Comparison of ENCODE assay signal across 8 cellular contexts in the genomic region with DNA sequence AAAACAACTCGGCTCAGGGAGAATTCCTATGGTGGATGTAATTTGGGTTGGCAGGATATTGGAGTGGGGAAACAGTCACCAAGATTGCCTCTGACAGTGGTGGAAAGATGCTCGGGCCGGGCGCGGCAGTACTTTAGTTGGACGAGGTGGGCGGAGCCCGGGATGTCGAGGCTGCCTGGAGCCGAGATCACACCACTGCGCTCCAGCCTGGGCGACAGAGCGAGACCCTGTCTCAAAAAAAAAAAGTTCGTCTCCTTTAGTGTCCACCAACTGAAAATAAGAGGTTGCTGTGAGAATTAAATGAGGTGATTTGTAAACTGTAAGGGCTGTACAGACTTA. TPM values are rescaled to one million over a fixed set of nuclear protein-coding genes. Genes with fewer than 3 reads are reported as not detected.
A peak's percentile ranks its signal among the peaks of the same experiment; 100 is the strongest.
DNase-seq lines count a peak whose midpoint lies in the region; ATAC-seq and TF ChIP-seq lines count a peak whose summit lies in the region.

No MANE protein-coding gene starts in this region.

- H3K4me3 ChIP-seq in effector memory CD4-positive, alpha-beta T cell (ENCODE audit: insufficient read depth, low read depth, low read length, poor library complexity, severe bottlenecking), result peak overlapping the region; percentile 86
- H3K4me3 ChIP-seq in mucosa of descending colon, result peak overlapping the region; percentile 74

- no peaks in the 10 kb centered on the region for H3K27me3 ChIP-seq in effector memory CD4-positive, alpha-beta T cell (replicated peaks; ENCODE audit: control insufficient read depth, insufficient read depth, low read length, poor library complexity, severe bottlenecking)

- peaks cover 66% of the 10 kb centered on the region for H3K4me1 Mint-ChIP-seq in activated CD4-positive, alpha-beta memory T cell treated with anti-CD3 and anti-CD28 coated beads, Interleukin-2, amount 10 ng/mL, durations not matched to agents 7 days and 5 days
- peaks cover 17 to 36% of the 10 kb centered on the region in 2 donors for H3K4me1 Mint-ChIP-seq in stimulated activated naive B cell treated with anti-CD40 and anti-IgM and Interleukin-4, amounts not matched to agents 10 μg/mL and 1 μg/mL and 100 μg/mL, for 72 hours

- peak overlapping the region; percentile 99 for H3K4me3 Mint-ChIP-seq in activated CD4-positive, alpha-beta memory T cell treated with anti-CD3 and anti-CD28 coated beads, Interleukin-2, amount 10 ng/mL, durations not matched to agents 7 days and 5 days
- H3K4me3 Mint-ChIP-seq in stimulated activated naive B cell treated with anti-CD40 and anti-IgM and Interleukin-4, amounts not matched to agents 10 μg/mL and 1 μg/mL and 100 μg/mL, for 72 hours, result peak overlapping the region; percentile 92 to 98

- POLR2A ChIA-PET in activated CD4-positive, alpha-beta memory T cell treated with anti-CD3 and anti-CD28 coated beads, Interleukin-2, amount 10 ng/mL, durations not matched to agents 7 days and 5 days (lab: Charles Lee), result interaction anchor here (0.6 to 7.6 kb wide), 36 partner anchors 10 to 837 kb away, joined by 3 to 105 read pairs (median 5); a partner anchor contains a TSS

- no peaks in the 10 kb centered on the region for H3K27me3 Mint-ChIP-seq in activated CD4-positive, alpha-beta memory T cell treated with anti-CD3 and anti-CD28 coated beads, Interleukin-2, amount 10 ng/mL, durations not matched to agents 7 days and 5 days
- no peaks in the 10 kb centered on the region for H3K27me3 Mint-ChIP-seq in stimulated activated naive B cell treated with anti-CD40 and anti-IgM and Interleukin-4, amounts not matched to agents 10 μg/mL and 1 μg/mL and 100 μg/mL, for 72 hours

- H3K9me3 Mint-ChIP-seq in activated CD4-positive, alpha-beta memory T cell treated with anti-CD3 and anti-CD28 coated beads, Interleukin-2, amount 10 ng/mL, durations not matched to agents 7 days and 5 days, result no peaks in the 10 kb centered on the region
- no peaks in the 10 kb centered on the region for H3K9me3 Mint-ChIP-seq in stimulated activated naive B cell treated with anti-CD40 and anti-IgM and Interleukin-4, amounts not matched to agents 10 μg/mL and 1 μg/mL and 100 μg/mL, for 72 hours

- H3K36me3 ChIP-seq in effector memory CD4-positive, alpha-beta T cell (ENCODE audit: control insufficient read depth, insufficient read depth, low read length), result peaks cover 32% of the 10 kb centered on the region
- no peaks in the 10 kb centered on the region for H3K36me3 ChIP-seq in mucosa of descending colon (ENCODE audit: low read depth)

- intact Hi-C loops in mucosa of descending colon (cut with DNase I, micrococcal nuclease), result no loop called here

- peak; percentile 33 for DNase-seq in NCI-H1436 (lab: John Stamatoyannopoulos, UW)
- no peak for DNase-seq in NCI-H1436 treated with DMSO at 0.1 percent for 48 hours (lab: John Stamatoyannopoulos, UW)
- peak; percentile 66 for DNase-seq in NAMALWA (ENCODE audit: low spot score)
- DNase-seq in activated CD4-positive, alpha-beta memory T cell treated with anti-CD3 and anti-CD28 coated beads, Interleukin-2, amount 10 ng/mL, durations not matched to agents 7 days and 5 days, result peak; percentile 51
- DNase-seq in effector memory CD4-positive, alpha-beta T cell, result peak; percentile 16 to 37 (median 19)
- peak; percentile 75 to 79 (median 76) for DNase-seq in mucosa of descending colon
- peak; percentile 36 for DNase-seq in stimulated activated naive B cell treated with anti-CD40 and anti-IgM and Interleukin-4, amounts not matched to agents 10 μg/mL and 1 μg/mL and 100 μg/mL, for 72 hours

- peaks cover 40% of the 10 kb centered on the region for H3K36me3 Mint-ChIP-seq in activated CD4-positive, alpha-beta memory T cell treated with anti-CD3 and anti-CD28 coated beads, Interleukin-2, amount 10 ng/mL, durations not matched to agents 7 days and 5 days (ENCODE audit: low read depth)
- peaks cover 15 to 29% of the 10 kb centered on the region in 2 donors for H3K36me3 Mint-ChIP-seq in stimulated activated naive B cell treated with anti-CD40 and anti-IgM and Interleukin-4, amounts not matched to agents 10 μg/mL and 1 μg/mL and 100 μg/mL, for 72 hours

- peak overlapping the region; percentile 81 for H3K27ac ChIP-seq in effector memory CD4-positive, alpha-beta T cell (ENCODE audit: insufficient read depth, low read length, poor library complexity, severe bottlenecking)

- H3K4me1 ChIP-seq in effector memory CD4-positive, alpha-beta T cell (ENCODE audit: control insufficient read depth, insufficient read depth, low read length, poor library complexity, severe bottlenecking), result peaks cover 12% of the 10 kb centered on the region
- H3K4me1 ChIP-seq in mucosa of descending colon (ENCODE audit: low read depth), result peaks cover 19% of the 10 kb centered on the region

- H3K9me3 ChIP-seq in effector memory CD4-positive, alpha-beta T cell (ENCODE audit: control insufficient read depth, low read length), result no peaks in the 10 kb centered on the region
- no peaks in the 10 kb centered on the region for H3K9me3 ChIP-seq in mucosa of descending colon

- peak overlapping the region; percentile 93 for H3K27ac Mint-ChIP-seq in activated CD4-positive, alpha-beta memory T cell treated with anti-CD3 and anti-CD28 coated beads, Interleukin-2, amount 10 ng/mL, durations not matched to agents 7 days and 5 days
- peak overlapping the region; percentile 99 for H3K27ac Mint-ChIP-seq in stimulated activated naive B cell treated with anti-CD40 and anti-IgM and Interleukin-4, amounts not matched to agents 10 μg/mL and 1 μg/mL and 100 μg/mL, for 72 hours

- CTCF ChIA-PET in activated CD4-positive, alpha-beta memory T cell treated with anti-CD3 and anti-CD28 coated beads, Interleukin-2, amount 10 ng/mL, durations not matched to agents 7 days and 5 days (lab: Charles Lee), result interaction anchor here (0.6 to 3.7 kb wide), 36 partner anchors 9 to 287 kb away, joined by 3 to 49 read pairs (median 5); a partner anchor contains a TSS

- no peak for TF ChIP-seq CTCF in mucosa of descending colon (IDR thresholded peaks at IDR 0.05)

- ATAC-seq in mucosa of descending colon, result peak; percentile 60
- peak; percentile 44 to 48 for ATAC-seq in stimulated activated naive B cell treated with anti-CD40 and anti-IgM and Interleukin-4, amounts not matched to agents 10 μg/mL and 1 μg/mL and 100 μg/mL, for 72 hours (replicated peaks)
- no peak for ATAC-seq in GM21381 (IDR thresholded peaks at IDR 0.05; ENCODE audit: unreplicated experiment)

RNA-seq across cellular contexts. Expression of a gene that starts 0.6 kb away (rescaled TPM):
- 10 to 100 TPM; 54.0 to 57.8 TPM for total RNA-seq in activated CD4-positive, alpha-beta memory T cell treated with anti-CD3 and anti-CD28 coated beads, Interleukin-2, amount 10 ng/mL, durations not matched to agents 7 days and 5 days
- 10 to 100 TPM; 47.4 to 53.9 (median 49.0) TPM for total RNA-seq in mucosa of descending colon

RNA-seq across cellular contexts. Expression of a gene that starts 41.4 kb away (rescaled TPM):
- total RNA-seq in activated CD4-positive, alpha-beta memory T cell treated with anti-CD3 and anti-CD28 coated beads, Interleukin-2, amount 10 ng/mL, durations not matched to agents 7 days and 5 days, result 10 to 100 TPM; 10.0 to 10.5 TPM
- total RNA-seq in mucosa of descending colon, result 10 to 100 TPM; 15.9 to 21.1 (median 16.5) TPM
